ENCODE assay signal across 2 cellular contexts in genomic region chr12:108555352-108555751, GRCh38. TPM values are rescaled to one million over a fixed set of nuclear protein-coding genes. Genes with fewer than 3 reads are reported as not detected.
"Had no signal": no experiment of that assay in that cellular context is flagged by ENCODE, and none has a peak within 500 bp of the region (broad histone marks: within the 10 kb centered on the region; RNA-seq: fewer than 3 reads in every experiment).

No MANE protein-coding gene starts in this region.

RNA-seq across cellular contexts. Expression of gene TMEM119, which starts 42.5 kb away (rescaled TPM):
- total RNA-seq: foreskin keratinocyte, renal cortical epithelial cell had no signal
